8 cellular contexts compared by ENCODE assay signal in the genomic region with DNA sequence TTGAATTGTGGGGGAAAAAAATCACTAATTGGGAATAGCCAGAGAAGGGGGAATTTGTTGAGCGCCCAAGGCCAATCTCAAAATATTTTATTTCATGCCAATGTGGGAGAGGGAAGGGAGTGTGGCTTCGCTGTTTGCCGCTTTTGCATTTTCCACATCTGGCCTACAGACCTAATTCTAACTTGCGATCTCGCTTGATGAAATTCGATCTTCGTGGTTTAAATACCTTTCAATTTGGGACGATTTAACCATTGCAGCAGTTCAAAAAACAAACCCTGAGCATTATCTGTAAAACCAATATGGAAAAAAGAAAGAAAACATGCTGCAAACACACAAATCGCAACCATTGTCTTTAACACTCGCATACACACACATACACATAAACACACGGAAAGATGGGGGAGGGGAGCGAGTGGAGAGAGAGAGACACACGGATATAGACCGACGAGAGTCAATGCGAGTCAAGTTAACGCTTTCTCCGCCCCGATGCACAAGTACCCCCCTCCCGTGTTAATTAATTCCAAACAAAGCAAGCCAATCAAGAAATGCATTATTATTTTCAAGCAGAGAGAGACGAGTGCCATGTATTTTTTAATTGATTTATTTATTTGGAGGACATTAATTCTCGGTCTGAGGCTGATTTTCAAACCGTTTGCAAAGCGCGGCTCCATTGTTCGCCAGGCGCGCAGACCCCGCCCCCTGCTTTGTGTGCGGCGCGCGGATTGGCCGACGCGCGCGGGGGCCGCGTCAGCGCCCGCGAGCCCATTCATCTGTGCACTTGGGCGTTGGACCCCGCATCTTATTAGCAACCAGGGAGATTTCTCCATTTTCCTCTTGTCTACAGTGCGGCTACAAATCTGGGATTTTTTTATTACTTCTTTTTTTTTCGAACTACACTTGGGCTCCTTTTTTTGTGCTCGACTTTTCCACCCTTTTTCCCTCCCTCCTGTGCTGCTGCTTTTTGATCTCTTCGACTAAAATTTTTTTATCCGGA. TPM values are rescaled to one million over a fixed set of nuclear protein-coding genes. Genes with fewer than 3 reads are reported as not detected.
DNase-seq lines count a peak whose midpoint lies in the region; ATAC-seq and TF ChIP-seq lines count a peak whose summit lies in the region.

A gene with protein sequence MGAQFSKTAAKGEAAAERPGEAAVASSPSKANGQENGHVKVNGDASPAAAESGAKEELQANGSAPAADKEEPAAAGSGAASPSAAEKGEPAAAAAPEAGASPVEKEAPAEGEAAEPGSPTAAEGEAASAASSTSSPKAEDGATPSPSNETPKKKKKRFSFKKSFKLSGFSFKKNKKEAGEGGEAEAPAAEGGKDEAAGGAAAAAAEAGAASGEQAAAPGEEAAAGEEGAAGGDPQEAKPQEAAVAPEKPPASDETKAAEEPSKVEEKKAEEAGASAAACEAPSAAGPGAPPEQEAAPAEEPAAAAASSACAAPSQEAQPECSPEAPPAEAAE (plus strand): TSS at position 775 of the 994 bp plus-strand sequence. CDS start 401 bp downstream, outside the sequence.

- H3K9me3 ChIP-seq in gastrocnemius medialis, result no peaks in the 10 kb centered on the region

- TF ChIP-seq POLR2A in gastrocnemius medialis (IDR thresholded peaks at IDR 0.05), result peak; percentile 48 to 78

- H3K27me3 ChIP-seq in gastrocnemius medialis, result no peaks in the 10 kb centered on the region

- in situ Hi-C loops in gastrocnemius medialis (cut with MboI; ENCODE audit: low sequenced_read_pairs in 4 of 4), result loop anchor here in 2 of 4 donors (5.0 to 25.0 kb wide), 2 partner anchors 545 to 550 kb away; no protein-coding TSS in a partner anchor

- peak within 1 kb of the TSS; percentile 98 for H3K27ac ChIP-seq in 22Rv1
- H3K27ac ChIP-seq in gastrocnemius medialis, result peak within 1 kb of the TSS; percentile 83 to 93 (median 90)

- no peak for TF ChIP-seq CTCF in 22Rv1 (IDR thresholded peaks at IDR 0.05)
- TF ChIP-seq CTCF in GM12864 (IDR thresholded peaks at IDR 0.05; ENCODE audit: low read depth, low read length, missing control alignments), result no peak
- no peak for TF ChIP-seq CTCF in gastrocnemius medialis (IDR thresholded peaks at IDR 0.05 in 4 of 5, conservative IDR thresholded peaks at IDR 0.05 in 1 of 5)

- H3K4me3 ChIP-seq in GM12864 (ENCODE audit: low read depth, low read length), result peak within 1 kb of the TSS; percentile 99
- H3K4me3 ChIP-seq in gastrocnemius medialis, result peak within 1 kb of the TSS; percentile 70 to 94 (median 75)

- no peaks in the 10 kb centered on the region for H3K36me3 ChIP-seq in gastrocnemius medialis

- DNase-seq in GM12864 (ENCODE audit: low read depth) (peak; percentile 78), NCI-H1092 treated with DMSO at 0.1 percent for 48 hours (lab: John Stamatoyannopoulos, UW) (peak; percentile 93), SK-N-DZ (ENCODE audit: low spot score) (peak; percentile 95), cerebellar nuclear complex (lab: John Stamatoyannopoulos, UW) (peak; percentile 29 to 67), iPS-NIHi7 (ENCODE audit: extremely low spot score) (peak; percentile 80), gastrocnemius medialis (peak; percentile 50 to 60)

- no peaks in the 10 kb centered on the region for H3K4me1 ChIP-seq in gastrocnemius medialis

- ATAC-seq in HG02571 (IDR thresholded peaks at IDR 0.05; ENCODE audit: unreplicated experiment), result peak; percentile 39
- ATAC-seq in gastrocnemius medialis, result peak; percentile 18 to 21

- intact Hi-C loops in gastrocnemius medialis (cut with DNase I; ENCODE audit: low total_unique reads), result loop anchor here (10.0 kb wide), 3 partner anchors 262 to 442 kb away; no protein-coding TSS in a partner anchor

RNA-seq across cellular contexts. Expression of the gene that starts here (rescaled TPM):
- polyA plus RNA-seq in SK-N-DZ (2014; cell fraction: cytosol; rRNA removed), result 152 and 168 TPM in 2 replicates
- polyA plus RNA-seq in SK-N-DZ (2014; cell fraction: nucleus; rRNA removed), result 82.5 and 86.7 TPM in 2 replicates
- total RNA-seq in gastrocnemius medialis, result 1 to 10 TPM; 4.3 to 7.1 (median 5.4) TPM

Comparison
In these comparisons a context has a peak if more than half of its experiments do, and no peak if none do; other contexts are left out.
1. Peak in every context shown above with its lines: DNase-seq, ATAC-seq, H3K4me3 ChIP-seq and H3K27ac ChIP-seq.